ENCODE assay signal across 19 cellular contexts in the genomic region with DNA sequence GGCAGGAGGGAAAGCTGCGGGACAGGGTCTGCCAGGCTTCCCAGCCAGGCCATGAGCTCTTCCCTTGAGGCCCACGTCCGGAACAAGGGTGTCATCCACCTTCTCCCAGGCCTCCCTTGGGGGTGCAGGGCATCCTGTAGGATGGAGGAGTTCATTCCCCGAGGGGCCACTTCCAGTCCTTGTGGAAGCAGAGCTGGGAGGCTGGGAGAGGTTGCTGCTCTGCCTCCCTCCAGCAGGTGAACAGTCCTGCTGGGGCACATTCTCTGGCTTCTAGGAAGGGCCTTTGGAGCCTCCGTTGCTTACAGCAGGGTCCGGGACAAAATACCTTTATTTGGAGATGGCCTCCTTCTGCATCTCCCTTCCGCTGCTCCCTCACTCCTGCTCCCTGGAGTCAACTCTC. TPM values are rescaled to one million over a fixed set of nuclear protein-coding genes. Genes with fewer than 3 reads are reported as not detected.
A peak's percentile ranks its signal among the peaks of the same experiment; 100 is the strongest.
DNase-seq lines count a peak whose midpoint lies in the region; ATAC-seq and TF ChIP-seq lines count a peak whose summit lies in the region.
"Had no signal": no experiment of that assay in that cellular context is flagged by ENCODE, and none has a peak within 500 bp of the region (broad histone marks: within the 10 kb centered on the region; RNA-seq: fewer than 3 reads in every experiment).

No MANE protein-coding gene starts in this region.

- in situ Hi-C loops in GM23248 (cut with MboI) = no loop called here

- H3K14ac ChIP-seq in neuronal stem cell (ENCODE audit: low read length) = no peak overlapping the region

- peak; percentile 27 for DNase-seq in activated effector memory CD4-positive, alpha-beta T cell treated with anti-CD3 and anti-CD28 coated beads, Interleukin-2, amount 50 U/mL, for 16 hours
- DNase-seq in activated effector memory CD4-positive, alpha-beta T cell treated with Interleukin-2 at 50 U/mL for 16 hours = no peak
- DNase-seq in body of pancreas = no peak
- no peak for DNase-seq in neuronal stem cell (ENCODE audit: low spot score)
- DNase-seq in GM23248 = no peak
- DNase-seq in activated naive CD8-positive, alpha-beta T cell treated with anti-CD3 and anti-CD28 coated beads for 36 hours = no peak
- DNase-seq: BE2C; CD4-positive, CD25-positive, alpha-beta regulatory T cell; DMS153; Kasumi-1; MG63; NCI-H1048; NCI-H1436 treated with DMSO at 0.1 percent for 48 hours; NCI-H2029 treated with DMSO at 0.1 percent for 48 hours; NCI-H748 treated with DMSO at 0.1 percent for 48 hours; NK-92 treated with Interleukin-12 subunit alpha and Interleukin-12 subunit beta, amount 100 ng/mL, for 24 hours; Right ventricle myocardium superior had no signal

- no peak overlapping the region for H3K23ac ChIP-seq in neuronal stem cell (ENCODE audit: low read depth, low read length, poor library complexity)

- H2AK5ac ChIP-seq in neuronal stem cell (ENCODE audit: low read depth, low read length) = no peak overlapping the region

- no peak overlapping the region for H2BK5ac ChIP-seq in neuronal stem cell (ENCODE audit: low read length)

- no peaks in the 10 kb centered on the region for H3F3A ChIP-seq in GM23248 (ENCODE audit: insufficient read depth)

- peak overlapping the region in 3 of 4 donors; percentile 94 to 98 (median 96) for H3K27ac ChIP-seq in body of pancreas
- H3K27ac ChIP-seq in neuronal stem cell (replicated peaks; ENCODE audit: low read length) = no peak overlapping the region
- H3K27ac ChIP-seq in GM23248 = no peak overlapping the region

- H3K27me3 ChIP-seq in body of pancreas (no peaks in the 10 kb centered on the region), neuronal stem cell (ENCODE audit: control insufficient read depth in 3 of 3, insufficient read depth in 3 of 3, low read depth in 1 of 3, low read length in 3 of 3) (peaks cover 2 to 53% (median 14%) of the 10 kb centered on the region in 3 experiments), GM23248 (replicated peaks; ENCODE audit: insufficient read depth) (peaks cover 10% of the 10 kb centered on the region)
- H3K27me3 ChIP-seq: MG63 had no signal

- H2AFZ ChIP-seq in neuronal stem cell (ENCODE audit: low read length) (no peak overlapping the region), GM23248 (no peak overlapping the region)

- no peaks in the 10 kb centered on the region for H3K9me2 ChIP-seq in GM23248 (ENCODE audit: insufficient read depth)

- H3K79me2 ChIP-seq in GM23248 (ENCODE audit: insufficient read depth) = no peaks in the 10 kb centered on the region

- H2BK120ac ChIP-seq in neuronal stem cell (ENCODE audit: low read depth, low read length) = no peak overlapping the region

- H3K9me3 ChIP-seq in body of pancreas = no peaks in the 10 kb centered on the region
- H3K9me3 ChIP-seq in neuronal stem cell (replicated peaks in 1 of 2; ENCODE audit: control insufficient read depth in 2 of 2, insufficient read depth in 1 of 2, low read depth in 1 of 2, low read length in 2 of 2) = peaks cover 0 to 2% of the 10 kb centered on the region in 2 donors
- no peaks in the 10 kb centered on the region for H3K9me3 ChIP-seq in GM23248 (ENCODE audit: low read depth)
- H3K9me3 ChIP-seq: BE2C, HAP-1 had no signal

- H4K8ac ChIP-seq in neuronal stem cell (ENCODE audit: low read depth, low read length) = no peak overlapping the region

- no peak overlapping the region for H3K4ac ChIP-seq in neuronal stem cell (ENCODE audit: low read length)

- TF ChIP-seq CTCF in body of pancreas (IDR thresholded peaks at IDR 0.05) = no peak

- peaks cover 33% of the 10 kb centered on the region for H3K4me1 ChIP-seq in body of pancreas
- H3K4me1 ChIP-seq in neuronal stem cell (ENCODE audit: control insufficient read depth in 2 of 2, insufficient read depth in 1 of 2, low read depth in 1 of 2, low read length in 2 of 2) = no peaks in the 10 kb centered on the region
- H3K4me1 ChIP-seq in GM23248 (ENCODE audit: insufficient read depth) = no peaks in the 10 kb centered on the region; the same call in 1 of the 2 replicates
- H3K4me1 ChIP-seq: BE2C, HAP-1 had no signal

- no peak overlapping the region for H3K9ac ChIP-seq in neuronal stem cell (ENCODE audit: low read depth, low read length, poor library complexity)
- H3K9ac ChIP-seq in GM23248 = no peak overlapping the region

- no peaks in the 10 kb centered on the region for H3K36me3 ChIP-seq in body of pancreas (replicated peaks in 1 of 2; ENCODE audit: insufficient read depth in 1 of 2, low read depth in 2 of 2)
- H3K36me3 ChIP-seq in neuronal stem cell (replicated peaks in 1 of 2; ENCODE audit: control insufficient read depth in 2 of 2, insufficient read depth in 2 of 2, low read length in 2 of 2) = no peaks in the 10 kb centered on the region
- H3K36me3 ChIP-seq in GM23248 (ENCODE audit: low read depth) = no peaks in the 10 kb centered on the region
- H3K36me3 ChIP-seq: BE2C, HAP-1, MG63 had no signal

- H3K4me2 ChIP-seq in neuronal stem cell (ENCODE audit: insufficient read depth, low read length, poor library complexity, severe bottlenecking) = no peak overlapping the region
- no peak overlapping the region for H3K4me2 ChIP-seq in GM23248 (ENCODE audit: unreplicated experiment)

- H2BK15ac ChIP-seq in neuronal stem cell (ENCODE audit: low read length) = no peak overlapping the region

- no peak overlapping the region for H2BK12ac ChIP-seq in neuronal stem cell (ENCODE audit: low read length)

- H3K4me1 Mint-ChIP-seq in activated naive CD8-positive, alpha-beta T cell treated with anti-CD3 and anti-CD28 coated beads for 36 hours = no peaks in the 10 kb centered on the region

- ATAC-seq in body of pancreas (no peak), HG03571 (IDR thresholded peaks at IDR 0.05; ENCODE audit: unreplicated experiment) (no peak)

- H3K36me3 Mint-ChIP-seq in activated naive CD8-positive, alpha-beta T cell treated with anti-CD3 and anti-CD28 coated beads for 36 hours = no peaks in the 10 kb centered on the region
- H3K36me3 Mint-ChIP-seq: CD4-positive, CD25-positive, alpha-beta regulatory T cell had no signal

- H4K91ac ChIP-seq in neuronal stem cell (ENCODE audit: low read depth, low read length, poor library complexity) = no peak overlapping the region

- peaks cover 36% of the 10 kb centered on the region for H3K27me3 Mint-ChIP-seq in activated naive CD8-positive, alpha-beta T cell treated with anti-CD3 and anti-CD28 coated beads for 36 hours

- H3K18ac ChIP-seq in neuronal stem cell (ENCODE audit: low read length) = peak overlapping the region; percentile 64

- H3K4me3 ChIP-seq in body of pancreas = no peak overlapping the region
- H3K4me3 ChIP-seq in neuronal stem cell (ENCODE audit: low read length in 2 of 2) = no peak overlapping the region
- no peak overlapping the region for H3K4me3 ChIP-seq in GM23248
- H3K4me3 ChIP-seq: HAP-1, MG63 had no signal

- H4K20me1 ChIP-seq in GM23248 (ENCODE audit: insufficient read depth) = no peaks in the 10 kb centered on the region

- intact Hi-C loops in body of pancreas (cut with DNase I) = no loop called here

- H3K4me3 Mint-ChIP-seq in activated naive CD8-positive, alpha-beta T cell treated with anti-CD3 and anti-CD28 coated beads for 36 hours = no peak overlapping the region
- H3K4me3 Mint-ChIP-seq: CD4-positive, CD25-positive, alpha-beta regulatory T cell had no signal

- H3K27ac Mint-ChIP-seq in activated naive CD8-positive, alpha-beta T cell treated with anti-CD3 and anti-CD28 coated beads for 36 hours = no peak overlapping the region
- H3K27ac Mint-ChIP-seq: CD4-positive, CD25-positive, alpha-beta regulatory T cell had no signal

- no peak for TF ChIP-seq POLR2A in body of pancreas (IDR thresholded peaks at IDR 0.05)

- H3K79me1 ChIP-seq in neuronal stem cell (ENCODE audit: low read depth, low read length) = no peaks in the 10 kb centered on the region

- WGBS in body of pancreas, 2 donors = 44 to 57% methylated on average over 4 to 7 of the region's 7 CpGs
- no CpG with 5 or more reads among the region's 7 CpGs for WGBS in neuronal stem cell (ENCODE audit: extremely low coverage in 2 of 2, insufficient read length in 2 of 2, insufficient replicate concordance in 1 of 2), 2 donors
- WGBS in GM23248 (ENCODE audit: low coverage in 1 of 2, low lambda C conversion rate in 2 of 2, missing lambda C conversion rate in 2 of 2), 2 experiments = 46 to 50% methylated on average over 7 of the region's 7 CpGs

- peaks cover 8% of the 10 kb centered on the region for H3K9me3 Mint-ChIP-seq in activated naive CD8-positive, alpha-beta T cell treated with anti-CD3 and anti-CD28 coated beads for 36 hours

RNA-seq across cellular contexts. Expression of a gene that starts 3.7 kb away (rescaled TPM):
- 10 to 100 TPM; 44.4 to 94.9 TPM for total RNA-seq in body of pancreas
- 5.0 TPM for polyA plus RNA-seq in neuronal stem cell (2013, experiment 1 of 2)
- polyA plus RNA-seq in neuronal stem cell (2013, experiment 2 of 2) = 5.0 TPM
- total RNA-seq in GM23248 (2014; rRNA removed; shearing (Covaris generic)) = 0.22 and 3.9 TPM in 2 replicates
- polyA plus RNA-seq in GM23248 (2016; fragmentation: Nextera tagmentation; extraction: Ambion mirVana) = 0.30 TPM in 1 of 2 replicates, not detected in the other
- not detected for total RNA-seq in activated naive CD8-positive, alpha-beta T cell treated with anti-CD3 and anti-CD28 coated beads for 36 hours
- total RNA-seq: CD4-positive, CD25-positive, alpha-beta regulatory T cell had no signal
- polyA plus RNA-seq: CD4-positive, CD25-positive, alpha-beta regulatory T cell had no signal

Comparison
In these comparisons a context has a peak if more than half of its experiments do, and no peak if none do; other contexts are left out.
1. H3K27ac ChIP-seq: peak in body of pancreas (3 of 4); none in neuronal stem cell (single experiment) and GM23248 (single experiment).